ENCODE assay signal across 8 cellular contexts in the genomic region with DNA sequence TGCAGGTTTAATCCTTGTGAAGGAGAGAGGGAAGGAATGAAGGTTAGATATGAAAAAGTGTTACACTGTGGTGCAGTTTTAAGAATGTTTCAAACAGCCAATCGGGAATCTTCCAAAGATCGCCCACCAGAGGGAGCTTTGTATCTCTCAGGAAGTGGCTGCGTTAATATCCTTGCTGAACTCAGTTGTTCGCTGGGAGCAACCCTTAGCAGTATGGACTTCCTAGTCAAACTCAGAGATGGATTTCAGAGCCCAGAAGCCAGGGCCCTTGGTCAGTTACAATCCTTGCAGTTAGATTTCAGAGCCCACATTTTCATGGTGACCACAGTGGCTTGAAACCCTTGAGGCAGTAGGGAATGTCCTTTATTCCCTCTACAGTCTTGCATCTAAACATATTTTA.
A peak's percentile ranks its signal among the peaks of the same experiment; 100 is the strongest.
DNase-seq lines count a peak whose midpoint lies in the region; ATAC-seq and TF ChIP-seq lines count a peak whose summit lies in the region.

No MANE protein-coding gene starts in this region.

- no peak overlapping the region for H2BK20ac ChIP-seq in IMR-90 (ENCODE audit: low read depth, low read length)

- no peak overlapping the region for H3K56ac ChIP-seq in IMR-90 (ENCODE audit: extremely low read depth, insufficient read depth, low read length)

- no TSS peak for BruUV-seq in IMR-90 (replicated peaks; lab: Mats Ljungman, UMichigan)

- no peak overlapping the region for H2BK120ac ChIP-seq in IMR-90 (ENCODE audit: low read depth, low read length)

- H3K9me1 ChIP-seq in IMR-90 (ENCODE audit: insufficient read depth, low read length), result no peaks in the 10 kb centered on the region

- H4K91ac ChIP-seq in IMR-90 (ENCODE audit: insufficient read depth, low read depth, low read length), result no peak overlapping the region

- H3K27ac ChIP-seq in DND-41 (ENCODE audit: low read length), result no peak overlapping the region
- H3K27ac ChIP-seq in IMR-90 (ENCODE audit: insufficient read depth, low read length), result no peak overlapping the region
- no peak overlapping the region for H3K27ac ChIP-seq in RWPE1
- no peak overlapping the region for H3K27ac ChIP-seq in psoas muscle
- no peak overlapping the region for H3K27ac ChIP-seq in ascending aorta

- dilution Hi-C loops in IMR-90 (cut with HindIII; ENCODE audit: low sequenced_read_pairs, unreplicated experiment), result no loop called here

- no peak overlapping the region for H2BK15ac ChIP-seq in IMR-90 (ENCODE audit: low read depth, low read length)

- H3K9ac ChIP-seq in DND-41 (ENCODE audit: low read depth, low read length), result no peak overlapping the region
- H3K9ac ChIP-seq in IMR-90 (ENCODE audit: low read depth, low read length), result no peak overlapping the region

- TF ChIP-seq POLR2A in IMR-90 (IDR thresholded peaks at IDR 0.05; ENCODE audit: low read depth, low read length), result no peak

- peak; percentile 64 for TF ChIP-seq CTCF in DND-41 (IDR thresholded peaks at IDR 0.05; ENCODE audit: borderline replicate concordance, extremely low read depth, low read length, poor library complexity, severe bottlenecking)
- TF ChIP-seq CTCF in IMR-90 (conservative IDR thresholded peaks at IDR 0.05; ENCODE audit: low read depth, low read length), result peak; percentile 30
- peak; percentile 26; the same call in 1 of the 2 replicates for TF ChIP-seq CTCF in RWPE1 (conservative IDR thresholded peaks at IDR 0.05; ENCODE audit: low read depth)
- TF ChIP-seq CTCF in fibroblast of the aortic adventitia (IDR thresholded peaks at IDR 0.05; ENCODE audit: insufficient read depth, low read length), result peak; percentile 64
- TF ChIP-seq CTCF in psoas muscle (IDR thresholded peaks at IDR 0.05), result peak; percentile 38
- no peak for TF ChIP-seq CTCF in ascending aorta (IDR thresholded peaks at IDR 0.05)

- H3K27me3 ChIP-seq in DND-41 (ENCODE audit: insufficient read depth, low read length, poor library complexity) (no peaks in the 10 kb centered on the region), IMR-90 (ENCODE audit: control insufficient read depth, insufficient read depth, low read length) (no peaks in the 10 kb centered on the region), psoas muscle (ENCODE audit: insufficient read depth in 3 of 3, low read length in 2 of 3) (peaks cover 0 to 2% (median 0%) of the 10 kb centered on the region in 3 donors), ascending aorta (no peaks in the 10 kb centered on the region)

- no peaks in the 10 kb centered on the region for H3K79me1 ChIP-seq in IMR-90 (ENCODE audit: low read depth in 1 of 2, low read length in 2 of 2)

- no peak overlapping the region for H2BK5ac ChIP-seq in IMR-90 (ENCODE audit: low read depth, low read length, poor library complexity, severe bottlenecking)

- H3K36me3 ChIP-seq in DND-41 (ENCODE audit: insufficient read depth, low read length), result no peaks in the 10 kb centered on the region
- no peaks in the 10 kb centered on the region for H3K36me3 ChIP-seq in IMR-90 (ENCODE audit: control insufficient read depth, insufficient read depth, low read length)
- no peaks in the 10 kb centered on the region for H3K36me3 ChIP-seq in psoas muscle (ENCODE audit: insufficient read depth in 1 of 2, low read depth in 1 of 2)
- H3K36me3 ChIP-seq in ascending aorta, result no peaks in the 10 kb centered on the region

- no peak overlapping the region for H3K23ac ChIP-seq in IMR-90 (ENCODE audit: low read depth, low read length)

- intact Hi-C loops in IMR-90 (cut with micrococcal nuclease), result loop anchor here (1.0 to 2.0 kb wide), 2 partner anchors 252 to 473 kb away; no protein-coding TSS in a partner anchor
- intact Hi-C loops in psoas muscle (cut with DNase I), result loop anchor here (2.0 to 5.0 kb wide), 2 partner anchors 250 to 254 kb away; no protein-coding TSS in a partner anchor
- intact Hi-C loops in ascending aorta (cut with DNase I), result no loop called here

- H3K79me2 ChIP-seq in DND-41 (ENCODE audit: insufficient read depth, low read length), result no peaks in the 10 kb centered on the region

- H3K4me1 ChIP-seq in DND-41 (ENCODE audit: insufficient read depth, low read length) (peaks cover 16% of the 10 kb centered on the region), IMR-90 (ENCODE audit: control insufficient read depth, insufficient read depth, low read length) (no peaks in the 10 kb centered on the region), psoas muscle (no peaks in the 10 kb centered on the region), ascending aorta (no peaks in the 10 kb centered on the region)

- POLR2A ChIA-PET in IMR-90 (lab: Charles Lee; ENCODE audit: unreplicated experiment) (no interaction called here), RWPE1 (lab: Yijun Ruan, JAX; ENCODE audit: low non-redundant PET) (no interaction called here)

- H4K8ac ChIP-seq in IMR-90 (ENCODE audit: low read depth in 2 of 2, low read length in 2 of 2), result no peak overlapping the region

- H3K9me3 ChIP-seq in DND-41 (ENCODE audit: insufficient read depth, low read length, severe bottlenecking), result no peaks in the 10 kb centered on the region
- no peaks in the 10 kb centered on the region for H3K9me3 ChIP-seq in IMR-90 (ENCODE audit: control insufficient read depth, insufficient read depth, low read length)
- no peaks in the 10 kb centered on the region for H3K9me3 ChIP-seq in psoas muscle
- no peaks in the 10 kb centered on the region for H3K9me3 ChIP-seq in ascending aorta

- no peak overlapping the region for H2AK5ac ChIP-seq in IMR-90 (ENCODE audit: low read depth, low read length)

- no peaks in the 10 kb centered on the region for H4K20me1 ChIP-seq in DND-41 (ENCODE audit: insufficient read depth, low read length)
- no peaks in the 10 kb centered on the region for H4K20me1 ChIP-seq in IMR-90 (ENCODE audit: insufficient read depth, low read length)

- H3K14ac ChIP-seq in IMR-90 (replicated peaks; ENCODE audit: low read depth, low read length), result no peak overlapping the region

- H4K5ac ChIP-seq in IMR-90 (ENCODE audit: low read depth, low read length), result no peak overlapping the region

- ATAC-seq in DND-41 (ENCODE audit: insufficient read depth, low read depth) (peak; percentile 73), IMR-90 (ENCODE audit: low read depth) (peak; percentile 64), psoas muscle (no peak), HG03097 (IDR thresholded peaks at IDR 0.05; ENCODE audit: low FRiP score, unreplicated experiment) (no peak), HG02973 (IDR thresholded peaks at IDR 0.05; ENCODE audit: unreplicated experiment) (no peak)

- H3K4me3 ChIP-seq in DND-41 (ENCODE audit: low read depth in 1 of 2, low read length in 2 of 2), result no peak overlapping the region
- H3K4me3 ChIP-seq in IMR-90 (ENCODE audit: insufficient read depth, low read depth, low read length), result no peak overlapping the region
- no peak overlapping the region for H3K4me3 ChIP-seq in fibroblast of the aortic adventitia (ENCODE audit: low read depth, low read length)
- no peak overlapping the region for H3K4me3 ChIP-seq in psoas muscle
- H3K4me3 ChIP-seq in ascending aorta, result no peak overlapping the region

- in situ Hi-C loops in IMR-90 (cut with MboI; ENCODE audit: low sequenced_read_pairs), result no loop called here

- CTCF ChIA-PET in IMR-90 (lab: Yijun Ruan, JAX), result interaction anchor here (0.5 kb wide), 1 partner anchor 359 kb away, joined by 4 read pairs; no protein-coding TSS in a partner anchor
- CTCF ChIA-PET in RWPE1 (lab: Yijun Ruan, JAX), result interaction anchor here (0.6 to 1.0 kb wide), 5 partner anchors 13 to 600 kb away, joined by 3 to 8 read pairs (median 4); no protein-coding TSS in a partner anchor

- peak; percentile 47 for DNase-seq in DND-41
- peak; percentile 36 for DNase-seq in IMR-90
- DNase-seq in RWPE1 (ENCODE audit: low spot score), result no peak
- DNase-seq in fibroblast of the aortic adventitia (ENCODE audit: low read depth), result peak; percentile 78
- no peak for DNase-seq in psoas muscle
- no peak for DNase-seq in ascending aorta (ENCODE audit: low spot score in 2 of 2)

- no CpG with 5 or more reads among the region's 4 CpGs for WGBS in IMR-90 (ENCODE audit: extremely low coverage in 2 of 2, insufficient read length in 1 of 2), 2 experiments
- WGBS in psoas muscle, 3 donors, result 7 to 18% (median 12%) methylated on average over 4 of the region's 4 CpGs

- H3K18ac ChIP-seq in IMR-90 (ENCODE audit: low read depth, low read length), result no peak overlapping the region

- H3K4me2 ChIP-seq in DND-41 (ENCODE audit: insufficient read depth, low read length) (no peak overlapping the region), IMR-90 (ENCODE audit: low read depth, low read length) (no peak overlapping the region)

- no peak; the same call in 1 of the 2 replicates for TF ChIP-seq RAD21 in IMR-90 (IDR thresholded peaks at IDR 0.05; ENCODE audit: low read length)

- no peak overlapping the region for H3K4ac ChIP-seq in IMR-90 (ENCODE audit: low read depth, low read length)

- H2AK9ac ChIP-seq in IMR-90 (replicated peaks; ENCODE audit: low read depth, low read length, poor library complexity), result no peak overlapping the region

- H2AFZ ChIP-seq in DND-41 (ENCODE audit: low read depth, low read length), result no peak overlapping the region
- H2AFZ ChIP-seq in IMR-90 (replicated peaks; ENCODE audit: low read length, poor library complexity), result no peak overlapping the region

TF ChIP-seq in IMR-90, 13 proteins besides CTCF, POLR2A, EP300 and RAD21:
- TF ChIP-seq CEBPB (IDR thresholded peaks at IDR 0.05; ENCODE audit: low read depth, low read length) (no peak), MAZ (IDR thresholded peaks at IDR 0.05; ENCODE audit: borderline replicate concordance, low read depth, low read length) (no peak), BHLHE40 (IDR thresholded peaks at IDR 0.05; ENCODE audit: low read depth, low read length) (no peak), CHD1 (IDR thresholded peaks at IDR 0.05; ENCODE audit: low read depth, low read length) (no peak), MAFK (IDR thresholded peaks at IDR 0.05; ENCODE audit: low read depth, low read length) (no peak), RCOR1 (IDR thresholded peaks at IDR 0.05; ENCODE audit: insufficient replicate concordance, low read length) (no peak), MXI1 (IDR thresholded peaks at IDR 0.05; ENCODE audit: borderline replicate concordance, low read depth, low read length) (no peak), SMC3 (IDR thresholded peaks at IDR 0.05; ENCODE audit: low read depth, low read length) (no peak), FOS (IDR thresholded peaks at IDR 0.05; ENCODE audit: low read depth, low read length) (no peak)
- TF ChIP-seq, protein P1, sequence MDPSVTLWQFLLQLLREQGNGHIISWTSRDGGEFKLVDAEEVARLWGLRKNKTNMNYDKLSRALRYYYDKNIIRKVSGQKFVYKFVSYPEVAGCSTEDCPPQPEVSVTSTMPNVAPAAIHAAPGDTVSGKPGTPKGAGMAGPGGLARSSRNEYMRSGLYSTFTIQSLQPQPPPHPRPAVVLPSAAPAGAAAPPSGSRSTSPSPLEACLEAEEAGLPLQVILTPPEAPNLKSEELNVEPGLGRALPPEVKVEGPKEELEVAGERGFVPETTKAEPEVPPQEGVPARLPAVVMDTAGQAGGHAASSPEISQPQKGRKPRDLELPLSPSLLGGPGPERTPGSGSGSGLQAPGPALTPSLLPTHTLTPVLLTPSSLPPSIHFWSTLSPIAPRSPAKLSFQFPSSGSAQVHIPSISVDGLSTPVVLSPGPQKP (IDR thresholded peaks at IDR 0.05; ENCODE audit: borderline replicate concordance, low read depth, low read length), result no peak
TF ChIP-seq in IMR-90: peak in this region for 0.

Comparison
In these comparisons a context has a peak if more than half of its experiments do, and no peak if none do; other contexts are left out.
1. ATAC-seq: peak in DND-41 (single experiment) and IMR-90 (single experiment); none in psoas muscle (0 of 4), HG03097 (single experiment) and HG02973 (single experiment).
2. DNase-seq: peak in DND-41 (single experiment), IMR-90 (single experiment) and fibroblast of the aortic adventitia (single experiment); none in RWPE1 (single experiment), psoas muscle (0 of 2) and ascending aorta (0 of 2).
3. CTCF ChIP-seq: peak in DND-41 (single experiment), IMR-90 (single experiment), RWPE1 (single experiment), fibroblast of the aortic adventitia (single experiment) and psoas muscle (single experiment); none in ascending aorta (0 of 3).